Comparison of ENCODE assay signal across 12 cellular contexts in the genomic region with DNA sequence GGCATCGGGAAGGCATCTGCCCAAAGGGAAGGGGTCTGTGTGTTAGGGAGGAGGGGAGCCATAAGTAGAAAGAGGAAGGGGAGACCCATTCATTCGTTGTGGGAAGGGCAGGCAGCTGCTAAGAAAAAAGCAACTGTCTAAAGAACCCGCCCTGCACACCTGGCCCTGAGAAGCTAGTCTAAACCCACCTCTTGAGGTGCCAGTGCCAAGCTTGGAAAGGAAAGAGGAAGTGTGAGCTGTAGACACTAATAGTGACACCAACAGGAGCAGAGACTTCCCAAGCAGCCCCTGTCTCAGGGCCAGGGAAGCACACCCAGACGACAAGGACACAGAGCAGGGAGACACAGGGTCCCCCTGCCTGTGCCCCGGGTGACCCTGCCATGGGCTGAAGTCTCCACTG.
"Had no signal": no experiment of that assay in that cellular context is flagged by ENCODE, and none has a peak within 500 bp of the region (broad histone marks: within the 10 kb centered on the region; RNA-seq: fewer than 3 reads in every experiment).

No MANE protein-coding gene starts in this region.

- ATAC-seq: effector memory CD8-positive, alpha-beta T cell; left ventricle myocardium superior; natural killer cell; stimulated activated memory B cell treated with anti-CD40 and anti-IgM and Interleukin-4, amounts not matched to agents 10 μg/mL and 1 μg/mL and 100 μg/mL, for 72 hours had no signal

- DNase-seq: activated naive CD4-positive, alpha-beta T cell; effector memory CD8-positive, alpha-beta T cell; foreskin melanocyte; head of caudate nucleus; kidney glomerular epithelial cell; left ventricle myocardium superior; mesenchymal stem cell; natural killer cell; stimulated activated CD4-positive, alpha-beta T cell treated with anti-CD3 and anti-CD28 coated beads, Interleukin-2, amount 100 ng/mL, for 48 hours; substantia nigra; transverse colon had no signal
